ENCODE assay signal across 1 cellular context in the genomic region with DNA sequence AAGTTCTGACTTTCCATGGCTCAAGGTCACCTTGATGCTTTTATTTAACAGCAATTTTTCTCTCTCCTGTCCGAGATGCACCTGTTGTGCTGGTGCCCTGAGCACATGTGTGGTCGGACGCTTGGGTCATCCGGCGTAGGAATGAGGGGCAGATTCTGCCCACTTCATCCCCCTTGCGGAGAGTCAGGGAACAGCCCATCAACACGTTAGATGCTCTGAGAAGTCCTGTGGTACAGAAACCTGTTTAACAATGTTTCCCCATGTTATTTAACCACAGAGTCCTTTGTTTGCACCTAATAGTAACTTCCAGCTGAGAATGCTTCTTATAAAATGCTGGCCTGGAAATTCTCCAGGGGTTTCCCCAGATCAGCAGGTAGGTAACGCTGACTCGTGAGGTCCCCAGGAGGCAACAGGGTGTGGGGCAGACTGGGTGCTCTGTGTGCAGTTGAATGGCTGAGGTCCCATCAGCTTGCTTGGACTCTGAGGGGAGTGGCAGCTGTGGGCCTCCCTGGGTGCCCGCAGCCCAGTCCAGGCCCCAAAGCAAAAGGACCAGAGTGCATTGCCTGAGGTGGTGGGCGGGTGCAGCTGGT.
TF ChIP-seq lines count a peak whose summit lies in the region.

No MANE protein-coding gene starts in this region.

TF ChIP-seq in WTC11, 78 proteins besides CTCF, POLR2A, EP300 and RAD21 (continued from another document):
- no peak for TF ChIP-seq ZNF425 (CRISPR knock-in tag; conservative IDR thresholded peaks at IDR 0.05)
- TF ChIP-seq, protein P1, sequence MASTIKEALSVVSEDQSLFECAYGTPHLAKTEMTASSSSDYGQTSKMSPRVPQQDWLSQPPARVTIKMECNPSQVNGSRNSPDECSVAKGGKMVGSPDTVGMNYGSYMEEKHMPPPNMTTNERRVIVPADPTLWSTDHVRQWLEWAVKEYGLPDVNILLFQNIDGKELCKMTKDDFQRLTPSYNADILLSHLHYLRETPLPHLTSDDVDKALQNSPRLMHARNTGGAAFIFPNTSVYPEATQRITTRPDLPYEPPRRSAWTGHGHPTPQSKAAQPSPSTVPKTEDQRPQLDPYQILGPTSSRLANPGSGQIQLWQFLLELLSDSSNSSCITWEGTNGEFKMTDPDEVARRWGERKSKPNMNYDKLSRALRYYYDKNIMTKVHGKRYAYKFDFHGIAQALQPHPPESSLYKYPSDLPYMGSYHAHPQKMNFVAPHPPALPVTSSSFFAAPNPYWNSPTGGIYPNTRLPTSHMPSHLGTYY (CRISPR knock-in tag; IDR thresholded peaks at IDR 0.05) = no peak
- TF ChIP-seq CDX4 (CRISPR knock-in tag; IDR thresholded peaks at IDR 0.05; ENCODE audit: borderline replicate concordance) = no peak
- no peak for TF ChIP-seq GRHL2 (CRISPR knock-in tag; IDR thresholded peaks at IDR 0.05; ENCODE audit: insufficient replicate concordance, severe bottlenecking)
- no peak for TF ChIP-seq OVOL2 (CRISPR knock-in tag; IDR thresholded peaks at IDR 0.05; ENCODE audit: borderline replicate concordance)
- no peak for TF ChIP-seq CBFB (CRISPR knock-in tag; IDR thresholded peaks at IDR 0.05; ENCODE audit: low read depth)
